15 cellular contexts compared by ENCODE assay signal in genomic region chr12:47743311-47743860, GRCh38. TPM values are rescaled to one million over a fixed set of nuclear protein-coding genes. Genes with fewer than 3 reads are reported as not detected.
"Had no signal": no experiment of that assay in that cellular context is flagged by ENCODE, and none has a peak within 500 bp of the region (broad histone marks: within the 10 kb centered on the region; RNA-seq: fewer than 3 reads in every experiment).

No MANE protein-coding gene starts in this region.

- H3K27ac ChIP-seq: foreskin keratinocyte, heart left ventricle, left ventricle myocardium inferior had no signal

- H3K9me3 Mint-ChIP-seq: activated T-cell treated with anti-CD3 and anti-CD28 coated beads, Interleukin-2, amount 50 U/mL, for 24 hours; brain; memory B cell; natural killer cell treated with Interleukin-12 subunit alpha and Interleukin-12 subunit beta and Interleukin-15 and Interleukin-18, amount 100 ng/mL, for 72 hours; stimulated activated naive CD8-positive, alpha-beta T cell treated with anti-CD3 and anti-CD28 coated beads, Interleukin-15, amount 100 ng/mL, for 72 hours had no signal

- H3K36me3 Mint-ChIP-seq: activated CD8-positive, alpha-beta memory T cell treated with anti-CD3 and anti-CD28 coated beads, Interleukin-2, amount 10 ng/mL, durations not matched to agents 7 days and 5 days; activated naive CD8-positive, alpha-beta T cell; brain; memory B cell; natural killer cell treated with Interleukin-12 subunit alpha and Interleukin-12 subunit beta and Interleukin-15 and Interleukin-18, amount 100 ng/mL, for 72 hours had no signal

- H3K27ac Mint-ChIP-seq: activated CD8-positive, alpha-beta memory T cell treated with anti-CD3 and anti-CD28 coated beads, Interleukin-2, amount 10 ng/mL, durations not matched to agents 7 days and 5 days; activated naive CD8-positive, alpha-beta T cell; activated T-cell treated with anti-CD3 and anti-CD28 coated beads, Interleukin-2, amount 50 U/mL, for 24 hours; memory B cell; stimulated activated naive CD8-positive, alpha-beta T cell treated with anti-CD3 and anti-CD28 coated beads, Interleukin-15, amount 100 ng/mL, for 72 hours had no signal

- DNase-seq: amygdala, left ventricle myocardium inferior had no signal

- H3K9me3 ChIP-seq: heart left ventricle, left ventricle myocardium inferior had no signal

- H3K4me3 ChIP-seq: heart left ventricle, left ventricle myocardium inferior had no signal

- H3K4me3 Mint-ChIP-seq: activated CD8-positive, alpha-beta memory T cell treated with anti-CD3 and anti-CD28 coated beads, Interleukin-2, amount 10 ng/mL, durations not matched to agents 7 days and 5 days; activated naive CD8-positive, alpha-beta T cell; activated T-cell treated with anti-CD3 and anti-CD28 coated beads, Interleukin-2, amount 50 U/mL, for 24 hours; brain; memory B cell; natural killer cell treated with Interleukin-12 subunit alpha and Interleukin-12 subunit beta and Interleukin-15 and Interleukin-18, amount 100 ng/mL, for 72 hours; stimulated activated naive CD8-positive, alpha-beta T cell treated with anti-CD3 and anti-CD28 coated beads, Interleukin-15, amount 100 ng/mL, for 72 hours had no signal

- FAIRE-seq: islet of Langerhans, TTC549 had no signal

- H3K4me1 ChIP-seq: foreskin keratinocyte had no signal

- H3K27me3 Mint-ChIP-seq: activated naive CD8-positive, alpha-beta T cell; activated T-cell treated with anti-CD3 and anti-CD28 coated beads, Interleukin-2, amount 50 U/mL, for 24 hours; memory B cell had no signal

RNA-seq across cellular contexts. Expression of gene ENDOU, which starts 18.1 kb away (rescaled TPM):
- total RNA-seq: activated CD8-positive, alpha-beta memory T cell treated with anti-CD3 and anti-CD28 coated beads, Interleukin-2, amount 10 ng/mL, durations not matched to agents 7 days and 5 days; endothelial cell of umbilical vein; natural killer cell treated with Interleukin-12 subunit alpha and Interleukin-12 subunit beta and Interleukin-15 and Interleukin-18, amount 100 ng/mL, for 72 hours; osteocyte had no signal
- polyA plus RNA-seq: endothelial cell of umbilical vein had no signal
